ENCODE assay signal across 1 cellular context in genomic region chr2:75200140-75200985, GRCh38.
A peak's percentile ranks its signal among the peaks of the same experiment; 100 is the strongest.
TF ChIP-seq lines count a peak whose summit lies in the region.

No MANE protein-coding gene starts in this region.

TF ChIP-seq in HepG2, 621 proteins besides CTCF, POLR2A, EP300 and RAD21:
- TF ChIP-seq HMGA1 (CRISPR knock-in tag; conservative IDR thresholded peaks at IDR 0.05), result no peak
- 0 out of 2 replicates have a peak, but pooled peaks have one; percentile 23 for TF ChIP-seq LBX2 (CRISPR knock-in tag; IDR thresholded peaks at IDR 0.05; ENCODE audit: borderline replicate concordance)
- TF ChIP-seq ZNF782 (CRISPR knock-in tag; IDR thresholded peaks at IDR 0.05; ENCODE audit: borderline replicate concordance), result no peak
- TF ChIP-seq EZH2 (conservative IDR thresholded peaks at IDR 0.05; ENCODE audit: low read depth, low read length), result peak; percentile 85
- TF ChIP-seq DNMT1 (CRISPR knock-in tag; IDR thresholded peaks at IDR 0.05), result no peak
- peak; percentile 93 for TF ChIP-seq HNRNPLL (IDR thresholded peaks at IDR 0.05; ENCODE audit: low read depth, low read length, poor library complexity, severe bottlenecking)
- TF ChIP-seq, protein P1, sequence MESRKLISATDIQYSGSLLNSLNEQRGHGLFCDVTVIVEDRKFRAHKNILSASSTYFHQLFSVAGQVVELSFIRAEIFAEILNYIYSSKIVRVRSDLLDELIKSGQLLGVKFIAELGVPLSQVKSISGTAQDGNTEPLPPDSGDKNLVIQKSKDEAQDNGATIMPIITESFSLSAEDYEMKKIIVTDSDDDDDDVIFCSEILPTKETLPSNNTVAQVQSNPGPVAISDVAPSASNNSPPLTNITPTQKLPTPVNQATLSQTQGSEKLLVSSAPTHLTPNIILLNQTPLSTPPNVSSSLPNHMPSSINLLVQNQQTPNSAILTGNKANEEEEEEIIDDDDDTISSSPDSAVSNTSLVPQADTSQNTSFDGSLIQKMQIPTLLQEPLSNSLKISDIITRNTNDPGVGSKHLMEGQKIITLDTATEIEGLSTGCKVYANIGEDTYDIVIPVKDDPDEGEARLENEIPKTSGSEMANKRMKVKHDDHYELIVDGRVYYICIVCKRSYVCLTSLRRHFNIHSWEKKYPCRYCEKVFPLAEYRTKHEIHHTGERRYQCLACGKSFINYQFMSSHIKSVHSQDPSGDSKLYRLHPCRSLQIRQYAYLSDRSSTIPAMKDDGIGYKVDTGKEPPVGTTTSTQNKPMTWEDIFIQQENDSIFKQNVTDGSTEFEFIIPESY (CRISPR knock-in tag; IDR thresholded peaks at IDR 0.05), result peak; percentile 21; the same call in 1 of the 2 replicates
- TF ChIP-seq SNAPC5 (CRISPR knock-in tag; IDR thresholded peaks at IDR 0.05; ENCODE audit: borderline replicate concordance), result no peak
- no peak for TF ChIP-seq ZBTB4 (CRISPR knock-in tag; IDR thresholded peaks at IDR 0.05; ENCODE audit: borderline replicate concordance)
- peak; percentile 32; the same call in 1 of the 2 replicates for TF ChIP-seq MTF2 (CRISPR knock-in tag; IDR thresholded peaks at IDR 0.05; ENCODE audit: borderline replicate concordance)
- TF ChIP-seq TAF15 (IDR thresholded peaks at IDR 0.05; ENCODE audit: low read depth, low read length, poor library complexity, severe bottlenecking), result no peak
- no peak for TF ChIP-seq CAMTA2 (CRISPR knock-in tag; IDR thresholded peaks at IDR 0.05; ENCODE audit: borderline replicate concordance)
- TF ChIP-seq ZNF142 (CRISPR knock-in tag; IDR thresholded peaks at IDR 0.05), result no peak
- TF ChIP-seq EED (CRISPR knock-in tag; IDR thresholded peaks at IDR 0.05), result peak; percentile 38; the same call in 1 of the 2 replicates
- TF ChIP-seq CCAR2 (optimal IDR thresholded peaks at IDR 0.05; ENCODE audit: low read depth, low read length), result no peak
- 0 out of 2 replicates have a peak, but pooled peaks have one; percentile 2 for TF ChIP-seq GABPB1 (CRISPR knock-in tag; IDR thresholded peaks at IDR 0.05)
- TF ChIP-seq FLYWCH1 (CRISPR knock-in tag; IDR thresholded peaks at IDR 0.05), result no peak
- TF ChIP-seq, protein P2, sequence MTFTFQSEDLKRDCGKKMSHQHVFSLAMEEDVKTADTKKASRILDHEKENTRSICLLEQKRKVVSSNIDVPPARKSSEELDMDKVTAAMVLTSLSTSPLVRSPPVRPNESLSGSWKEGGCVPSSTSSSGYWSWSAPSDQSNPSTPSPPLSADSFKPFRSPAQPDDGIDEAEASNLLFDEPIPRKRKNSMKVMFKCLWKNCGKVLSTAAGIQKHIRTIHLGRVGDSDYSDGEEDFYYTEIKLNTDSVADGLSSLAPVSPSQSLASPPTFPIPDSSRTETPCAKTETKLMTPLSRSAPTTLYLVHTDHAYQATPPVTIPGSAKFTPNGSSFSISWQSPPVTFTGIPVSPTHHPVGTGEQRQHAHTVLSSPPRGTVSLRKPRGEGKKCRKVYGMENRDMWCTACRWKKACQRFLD (CRISPR knock-in tag; IDR thresholded peaks at IDR 0.05; ENCODE audit: borderline replicate concordance), result 0 out of 2 replicates have a peak, but pooled peaks have one; percentile 22
